9 cellular contexts compared by ENCODE assay signal in the genomic region with DNA sequence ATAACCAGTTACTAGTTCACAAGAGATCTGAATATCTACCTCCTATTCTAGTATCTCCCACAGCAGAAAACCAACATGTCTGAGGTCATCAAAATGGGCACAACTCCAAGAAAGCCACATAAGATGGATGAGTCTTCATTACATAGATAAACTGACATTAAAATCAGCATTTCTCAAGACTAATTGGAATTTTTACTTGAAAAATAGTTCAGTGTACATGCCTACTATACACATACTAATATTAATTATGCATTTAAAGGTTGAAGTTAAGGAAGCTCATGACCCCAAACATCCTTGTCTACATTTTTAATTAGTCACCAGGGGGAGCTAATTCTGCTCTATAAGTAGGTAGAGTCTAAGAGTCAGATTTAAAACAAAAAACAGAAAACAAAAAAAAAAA. TPM values are rescaled to one million over a fixed set of nuclear protein-coding genes. Genes with fewer than 3 reads are reported as not detected.
DNase-seq lines count a peak whose midpoint lies in the region; TF ChIP-seq lines count a peak whose summit lies in the region.
"Had no signal": no experiment of that assay in that cellular context is flagged by ENCODE, and none has a peak within 500 bp of the region (broad histone marks: within the 10 kb centered on the region; RNA-seq: fewer than 3 reads in every experiment).

No MANE protein-coding gene starts in this region.

- intact Hi-C loops in A673 (cut with micrococcal nuclease; ENCODE audit: unreplicated experiment) = no loop called here

- H3K36me3 ChIP-seq in A673 (ENCODE audit: insufficient read depth, low read length, poor library complexity, severe bottlenecking) = no peaks in the 10 kb centered on the region
- no peaks in the 10 kb centered on the region for H3K36me3 ChIP-seq in fibroblast of lung (ENCODE audit: control insufficient read depth, insufficient read depth, low read length)

- no peak overlapping the region for H3K4me2 ChIP-seq in fibroblast of lung (ENCODE audit: extremely low read depth, insufficient read depth, low read length)

- no TSS peak for BruUV-seq in A673 (replicated peaks; lab: Mats Ljungman, UMichigan)

- no peaks in the 10 kb centered on the region for H4K20me1 ChIP-seq in fibroblast of lung (ENCODE audit: control insufficient read depth, extremely low read depth, insufficient read depth, low read length)

- no peaks in the 10 kb centered on the region for H3K9me3 ChIP-seq in A673 (ENCODE audit: low read depth, low read length, poor library complexity, severe bottlenecking)
- H3K9me3 ChIP-seq in fibroblast of lung (ENCODE audit: control insufficient read depth, insufficient read depth, low read depth, low read length) = no peaks in the 10 kb centered on the region

- H3K4me1 ChIP-seq in A673 (ENCODE audit: insufficient read depth, low read length, poor library complexity, severe bottlenecking) (no peaks in the 10 kb centered on the region), fibroblast of lung (ENCODE audit: control insufficient read depth, extremely low read depth, insufficient read depth, low read length) (peaks cover 2% of the 10 kb centered on the region)

- DNase-seq in A673 (ENCODE audit: low spot score) (no peak), H4 (ENCODE audit: low spot score) (peak; percentile 50), RKO (ENCODE audit: low spot score) (peak; percentile 41), fibroblast of lung (ENCODE audit: low read depth in 2 of 2) (peak; percentile 77 to 83), nucleus accumbens (lab: John Stamatoyannopoulos, UW) (no peak), NCI-H128 (lab: John Stamatoyannopoulos, UW; ENCODE audit: unreplicated experiment) (no peak), HuH-7.5 (ENCODE audit: low spot score) (no peak)
- DNase-seq in activated T-cell treated with anti-CD3 and anti-CD28 coated beads, Interleukin-2, amount 50 U/mL, for 1 hour = no peak

- no peaks in the 10 kb centered on the region for H3K79me2 ChIP-seq in fibroblast of lung (ENCODE audit: control insufficient read depth, insufficient read depth, low read length)

- H3K9ac ChIP-seq in fibroblast of lung (ENCODE audit: insufficient read depth, low read length) = no peak overlapping the region

- H3K4me3 ChIP-seq in A673 (ENCODE audit: low read depth, low read length, poor library complexity, severe bottlenecking) (no peak overlapping the region), fibroblast of lung (replicated peaks in 1 of 4; ENCODE audit: control extremely low read depth in 1 of 4, insufficient read depth in 1 of 4, low read depth in 3 of 4, low read length in 4 of 4) (no peak overlapping the region)

- no peak overlapping the region for H2AFZ ChIP-seq in fibroblast of lung (ENCODE audit: low read length)

- no peaks in the 10 kb centered on the region for H3K27me3 ChIP-seq in A673 (replicated peaks; ENCODE audit: insufficient read depth, low read depth, low read length, poor library complexity)
- no peaks in the 10 kb centered on the region for H3K27me3 ChIP-seq in fibroblast of lung (ENCODE audit: control insufficient read depth, insufficient read depth, low read length)

- no peak overlapping the region for H3K27ac ChIP-seq in A673 (ENCODE audit: low read depth, low read length, poor library complexity, severe bottlenecking)
- H3K27ac ChIP-seq in fibroblast of lung (ENCODE audit: insufficient read depth, low read length) = no peak overlapping the region

- POLR2A ChIA-PET in A673 (lab: Charles Lee; ENCODE audit: low non-redundant PET) = no interaction called here

- TF ChIP-seq CTCF in A673 (conservative IDR thresholded peaks at IDR 0.05; ENCODE audit: low read depth, low read length) = peak; percentile 26; the same call in 1 of the 2 replicates
- peak in 1 of 2 donors; percentile 28 for TF ChIP-seq CTCF in fibroblast of lung (conservative IDR thresholded peaks at IDR 0.05 in 1 of 2, IDR thresholded peaks at IDR 0.05 in 1 of 2; ENCODE audit: low read depth in 1 of 2, low read length in 2 of 2)

- CTCF ChIA-PET in A673 (lab: Charles Lee) = interaction anchor here (0.7 kb wide), 2 partner anchors 22 to 42 kb away, joined by 3 read pairs; partner anchors contain the start of gene ZNF521

RNA-seq across cellular contexts. Expression of gene ZNF521, which starts 41.9 kb away (rescaled TPM):
- total RNA-seq in A673 (2021) = not detected in 2 replicates
- 6.8 and 8.2 TPM in 2 replicates for total RNA-seq in H4 (2014; rRNA removed; shearing (Covaris generic))
- 23.6 and 43.6 TPM in 2 replicates for total RNA-seq in fibroblast of lung
- 25.2 and 29.6 TPM in 2 replicates for polyA plus RNA-seq in fibroblast of lung
- 12.3 and 14.4 TPM in 2 replicates for polyA plus RNA-seq in fibroblast of lung (2012)
- polyA minus RNA-seq in fibroblast of lung (ENCODE audit: low replicate concordance) = 13.9 and 14.8 TPM in 2 replicates
- polyA plus RNA-seq: CD4-positive, CD25-positive, alpha-beta regulatory T cell had no signal

Comparison
In these comparisons a context has a peak if more than half of its experiments do, and no peak if none do; other contexts are left out.
1. DNase-seq: peak in H4 (single experiment), RKO (single experiment) and fibroblast of lung (2 of 2); none in A673 (single experiment), nucleus accumbens (0 of 56), activated T-cell treated with anti-CD3 and anti-CD28 coated beads, Interleukin-2, amount 50 U/mL, for 1 hour (single experiment), NCI-H128 (single experiment) and HuH-7.5 (single experiment).